ENCODE assay signal across 1 cellular context in genomic region chr1:210293191-210293607, GRCh38.
TF ChIP-seq lines count a peak whose summit lies in the region.

No MANE protein-coding gene starts in this region.

TF ChIP-seq in WTC11, 78 proteins besides CTCF, POLR2A, EP300 and RAD21 (continued from another document):
- TF ChIP-seq IRF1 (CRISPR knock-in tag; IDR thresholded peaks at IDR 0.05), result no peak
- TF ChIP-seq ZNF138 (CRISPR knock-in tag; conservative IDR thresholded peaks at IDR 0.05), result no peak
- TF ChIP-seq GRHL2 (CRISPR knock-in tag; IDR thresholded peaks at IDR 0.05; ENCODE audit: insufficient replicate concordance, severe bottlenecking), result no peak
- TF ChIP-seq CBFB (CRISPR knock-in tag; IDR thresholded peaks at IDR 0.05; ENCODE audit: low read depth), result no peak
